Comparison of ENCODE assay signal across 8 cellular contexts in genomic region chr1:222465211-222466041, GRCh38.
A peak's percentile ranks its signal among the peaks of the same experiment; 100 is the strongest.
DNase-seq lines count a peak whose midpoint lies in the region; ATAC-seq and TF ChIP-seq lines count a peak whose summit lies in the region.

No MANE protein-coding gene starts in this region.

- H3K4me3 ChIP-seq in DND-41 (ENCODE audit: low read depth in 1 of 2, low read length in 2 of 2) (peak overlapping the region; percentile 9 to 61; a peak in 3 of 4 replicates), fibroblast of the aortic adventitia (ENCODE audit: low read depth, low read length) (peak overlapping the region; percentile 62), neural cell (ENCODE audit: low read length) (peak overlapping the region; percentile 67)
- peak overlapping the region; percentile 65 for H3K4me3 ChIP-seq in Jurkat, Clone E6-1 (ENCODE audit: low read length)

- H2AFZ ChIP-seq in DND-41 (ENCODE audit: low read depth, low read length) (peak overlapping the region; percentile 88), neural cell (ENCODE audit: low read depth, low read length) (no peak overlapping the region)

- H3F3A ChIP-seq in neural cell (ENCODE audit: insufficient read depth, low read length, poor library complexity, severe bottlenecking): no peaks in the 10 kb centered on the region

- H3K79me2 ChIP-seq in DND-41 (ENCODE audit: insufficient read depth, low read length): no peaks in the 10 kb centered on the region
- H3K79me2 ChIP-seq in neural cell (replicated peaks; ENCODE audit: insufficient read depth, low read length): no peaks in the 10 kb centered on the region

- peak; percentile 99 for TF ChIP-seq CTCF in DND-41 (IDR thresholded peaks at IDR 0.05; ENCODE audit: borderline replicate concordance, extremely low read depth, low read length, poor library complexity, severe bottlenecking)
- TF ChIP-seq CTCF in fibroblast of the aortic adventitia (IDR thresholded peaks at IDR 0.05; ENCODE audit: insufficient read depth, low read length): peak; percentile 76
- TF ChIP-seq CTCF in neural cell (IDR thresholded peaks at IDR 0.05; ENCODE audit: poor library complexity, severe bottlenecking): peak; percentile 99

- H3K9me2 ChIP-seq in neural cell (ENCODE audit: insufficient read depth, low read length): no peaks in the 10 kb centered on the region

- ATAC-seq in DND-41 (ENCODE audit: insufficient read depth, low read depth) (peak; percentile 94), GM21717 (IDR thresholded peaks at IDR 0.05; ENCODE audit: unreplicated experiment) (peak; percentile 97)
- peak; percentile 94 for ATAC-seq in stimulated activated naive CD8-positive, alpha-beta T cell treated with anti-CD3 and anti-CD28 coated beads, Interleukin-15, amount 100 ng/mL, for 72 hours

- H3K36me3 ChIP-seq in DND-41 (ENCODE audit: insufficient read depth, low read length): no peaks in the 10 kb centered on the region
- H3K36me3 ChIP-seq in neural cell (ENCODE audit: insufficient read depth, low read length): no peaks in the 10 kb centered on the region

- H3K4me1 ChIP-seq in DND-41 (ENCODE audit: insufficient read depth, low read length): peaks cover 15% of the 10 kb centered on the region

- peak; percentile 92 for TF ChIP-seq RAD21 in neural cell (conservative IDR thresholded peaks at IDR 0.05)

- H3K27me3 ChIP-seq in DND-41 (ENCODE audit: insufficient read depth, low read length, poor library complexity) (peaks cover 3% of the 10 kb centered on the region), neural cell (ENCODE audit: insufficient read depth, low read depth, low read length) (peaks cover 5% of the 10 kb centered on the region)

- H4K20me1 ChIP-seq in DND-41 (ENCODE audit: insufficient read depth, low read length): no peaks in the 10 kb centered on the region
- H4K20me1 ChIP-seq in neural cell (ENCODE audit: insufficient read depth): no peaks in the 10 kb centered on the region

- peak overlapping the region; percentile 49 for H3K9ac ChIP-seq in DND-41 (ENCODE audit: low read depth, low read length)
- H3K9ac ChIP-seq in neural cell (ENCODE audit: low read length): peak overlapping the region; percentile 55

- TF ChIP-seq EP300 in neural cell (conservative IDR thresholded peaks at IDR 0.05; ENCODE audit: poor library complexity, severe bottlenecking): no peak

- peak overlapping the region; percentile 81 to 82 for H3K4me3 Mint-ChIP-seq in stimulated activated naive CD8-positive, alpha-beta T cell treated with anti-CD3 and anti-CD28 coated beads, Interleukin-15, amount 100 ng/mL, for 72 hours

- H3K9me3 Mint-ChIP-seq in stimulated activated naive CD8-positive, alpha-beta T cell treated with anti-CD3 and anti-CD28 coated beads, Interleukin-15, amount 100 ng/mL, for 72 hours: no peaks in the 10 kb centered on the region

- peaks cover 11% of the 10 kb centered on the region for H3K4me1 Mint-ChIP-seq in stimulated activated naive CD8-positive, alpha-beta T cell treated with anti-CD3 and anti-CD28 coated beads, Interleukin-15, amount 100 ng/mL, for 72 hours

- no peaks in the 10 kb centered on the region for H3K27me3 Mint-ChIP-seq in stimulated activated naive CD8-positive, alpha-beta T cell treated with anti-CD3 and anti-CD28 coated beads, Interleukin-15, amount 100 ng/mL, for 72 hours

- DNase-seq in DND-41 (peak; percentile 65), RPMI7951 (ENCODE audit: low read depth) (peak; percentile 96), fibroblast of the aortic adventitia (ENCODE audit: low read depth) (peak; percentile 97)
- peak; percentile 41 for DNase-seq in Jurkat, Clone E6-1 (ENCODE audit: low read depth, low spot score)
- DNase-seq in activated T-helper 9 cell treated with anti-CD3 and anti-CD28 coated beads, Interleukin-2, amount 50 U/mL, for 16 hours (ENCODE audit: low read depth): peak; percentile 65
- DNase-seq in stimulated activated naive CD8-positive, alpha-beta T cell treated with anti-CD3 and anti-CD28 coated beads, Interleukin-15, amount 100 ng/mL, for 72 hours: peak; percentile 87 to 88

- H3K27ac Mint-ChIP-seq in stimulated activated naive CD8-positive, alpha-beta T cell treated with anti-CD3 and anti-CD28 coated beads, Interleukin-15, amount 100 ng/mL, for 72 hours: peak overlapping the region; percentile 88 to 97

- peak overlapping the region; percentile 53; the same call in 1 of the 2 replicates for H3K27ac ChIP-seq in DND-41 (ENCODE audit: low read length)
- H3K27ac ChIP-seq in neural cell (ENCODE audit: low read length): peak overlapping the region; percentile 25

- H3K9me3 ChIP-seq in DND-41 (ENCODE audit: insufficient read depth, low read length, severe bottlenecking) (no peaks in the 10 kb centered on the region), neural cell (ENCODE audit: low read length) (no peaks in the 10 kb centered on the region)

- H3K4me2 ChIP-seq in DND-41 (ENCODE audit: insufficient read depth, low read length): peak overlapping the region; percentile 71
- H3K4me2 ChIP-seq in neural cell (ENCODE audit: low read length): peak overlapping the region; percentile 66

TF ChIP-seq in neural cell, 6 proteins besides CTCF, POLR2A, EP300 and RAD21:
- TF ChIP-seq EZH2 (IDR thresholded peaks at IDR 0.05; ENCODE audit: borderline replicate concordance, insufficient read depth, low read length, poor library complexity, severe bottlenecking) (no peak), TAF1 (IDR thresholded peaks at IDR 0.05; ENCODE audit: low read depth) (peak; percentile 23), MXI1 (conservative IDR thresholded peaks at IDR 0.05; ENCODE audit: poor library complexity, severe bottlenecking) (peak; percentile 96), SMC3 (conservative IDR thresholded peaks at IDR 0.05; ENCODE audit: poor library complexity) (peak; percentile 88)

Comparison
In these comparisons a context has a peak if more than half of its experiments do, and no peak if none do; other contexts are left out.
1. Peak in every context shown above with its lines: DNase-seq, ATAC-seq, H3K4me3 ChIP-seq and H3K27ac ChIP-seq.
2. DNase-seq: peak in every context shown above with its lines; median percentile 97 in fibroblast of the aortic adventitia; 96 in RPMI7951; 88 in stimulated activated naive CD8-positive, alpha-beta T cell treated with anti-CD3 and anti-CD28 coated beads, Interleukin-15, amount 100 ng/mL, for 72 hours; 65 in DND-41; 65 in activated T-helper 9 cell treated with anti-CD3 and anti-CD28 coated beads, Interleukin-2, amount 50 U/mL, for 16 hours; 41 in Jurkat, Clone E6-1.